Comparison of ENCODE assay signal across 9 cellular contexts in the genomic region with DNA sequence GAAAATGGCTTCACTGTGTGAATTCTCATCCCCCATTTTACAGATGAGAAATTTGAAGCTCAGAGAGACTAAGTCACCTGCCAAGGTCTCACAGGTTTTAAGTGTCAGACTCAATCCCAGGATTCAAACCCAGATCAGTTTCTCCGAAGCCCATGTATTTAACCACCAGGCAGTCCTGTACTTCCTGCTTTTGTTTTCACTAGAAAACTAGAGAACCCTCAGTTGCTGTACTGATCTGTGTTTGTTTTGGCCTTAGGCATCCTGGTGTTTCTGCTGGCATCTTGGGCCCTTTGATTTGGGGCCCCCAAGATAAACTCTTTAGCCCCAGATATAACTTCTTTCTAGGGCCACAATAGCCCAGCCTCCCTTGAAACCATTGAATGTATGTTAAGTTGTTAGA. TPM values are rescaled to one million over a fixed set of nuclear protein-coding genes. Genes with fewer than 3 reads are reported as not detected.
DNase-seq lines count a peak whose midpoint lies in the region; ATAC-seq and TF ChIP-seq lines count a peak whose summit lies in the region.
"Had no signal": no experiment of that assay in that cellular context is flagged by ENCODE, and none has a peak within 500 bp of the region (broad histone marks: within the 10 kb centered on the region; RNA-seq: fewer than 3 reads in every experiment).

No MANE protein-coding gene starts in this region.

- H3K4me3 Mint-ChIP-seq in endothelial cell (ENCODE audit: unreplicated experiment) = no peak overlapping the region
- H3K4me3 Mint-ChIP-seq: type B pancreatic cell had no signal

- in situ Hi-C loops in GM13976 (cut with MboI; ENCODE audit: low sequenced_read_pairs, unreplicated experiment) = no loop called here

- peak overlapping the region; percentile 80 for H3K27ac Mint-ChIP-seq in endothelial cell (ENCODE audit: unreplicated experiment)
- H3K27ac Mint-ChIP-seq: type B pancreatic cell had no signal

- H3K36me3 Mint-ChIP-seq in endothelial cell (ENCODE audit: low read depth, unreplicated experiment) = peaks cover 15% of the 10 kb centered on the region
- H3K36me3 Mint-ChIP-seq: type B pancreatic cell had no signal

- H3K27me3 Mint-ChIP-seq in endothelial cell (ENCODE audit: unreplicated experiment) = no peaks in the 10 kb centered on the region

- DNase-seq in endothelial cell (ENCODE audit: low spot score) (no peak), Kasumi-1 (lab: John Stamatoyannopoulos, UW) (no peak), GM13976 (ENCODE audit: low spot score) (no peak), SK-N-DZ (ENCODE audit: low spot score) (no peak)

- H3K4me1 Mint-ChIP-seq in endothelial cell (ENCODE audit: unreplicated experiment) = peaks cover 36% of the 10 kb centered on the region

- ATAC-seq in GM18520 (IDR thresholded peaks at IDR 0.05; ENCODE audit: unreplicated experiment) = peak; percentile 8
- ATAC-seq in GM21717 (IDR thresholded peaks at IDR 0.05; ENCODE audit: unreplicated experiment) = peak; percentile 51
- ATAC-seq in HG03571 (IDR thresholded peaks at IDR 0.05; ENCODE audit: unreplicated experiment) = peak; percentile 38
- no peak for ATAC-seq in HG03469 (IDR thresholded peaks at IDR 0.05; ENCODE audit: unreplicated experiment)

- TF ChIP-seq CTCF in endothelial cell (IDR thresholded peaks at IDR 0.05; ENCODE audit: unreplicated experiment) (no peak), GM13976 (IDR thresholded peaks at IDR 0.05; ENCODE audit: borderline replicate concordance, control extremely low read depth, extremely low read depth, insufficient read depth, missing control alignments) (no peak)

- no peaks in the 10 kb centered on the region for H3K9me3 Mint-ChIP-seq in endothelial cell (ENCODE audit: unreplicated experiment)
- H3K9me3 Mint-ChIP-seq: type B pancreatic cell had no signal

RNA-seq across cellular contexts. Expression of a gene that starts 36.5 kb away (rescaled TPM):
- total RNA-seq in endothelial cell (ENCODE audit: unreplicated experiment) = 46.9 TPM
- 3.1 and 3.8 TPM in 2 replicates for polyA plus RNA-seq in SK-N-DZ (2014; cell fraction: cytosol; rRNA removed)
- polyA plus RNA-seq in SK-N-DZ (2014; cell fraction: nucleus; rRNA removed) = 3.1 and 6.3 TPM in 2 replicates
